ENCODE assay signal across 1 cellular context in genomic region chr7:30887464-30887872, GRCh38.
TF ChIP-seq lines count a peak whose summit lies in the region.

No MANE protein-coding gene starts in this region.

TF ChIP-seq in HepG2, 621 proteins besides CTCF, POLR2A, EP300 and RAD21 (continued from another document):
- TF ChIP-seq BCL6 (CRISPR knock-in tag; IDR thresholded peaks at IDR 0.05) (no peak), KLF11 (CRISPR knock-in tag; IDR thresholded peaks at IDR 0.05) (no peak), GPBP1L1 (CRISPR knock-in tag; IDR thresholded peaks at IDR 0.05) (no peak), DMTF1 (CRISPR knock-in tag; IDR thresholded peaks at IDR 0.05) (no peak)
